Comparison of ENCODE assay signal across 22 cellular contexts in the genomic region with DNA sequence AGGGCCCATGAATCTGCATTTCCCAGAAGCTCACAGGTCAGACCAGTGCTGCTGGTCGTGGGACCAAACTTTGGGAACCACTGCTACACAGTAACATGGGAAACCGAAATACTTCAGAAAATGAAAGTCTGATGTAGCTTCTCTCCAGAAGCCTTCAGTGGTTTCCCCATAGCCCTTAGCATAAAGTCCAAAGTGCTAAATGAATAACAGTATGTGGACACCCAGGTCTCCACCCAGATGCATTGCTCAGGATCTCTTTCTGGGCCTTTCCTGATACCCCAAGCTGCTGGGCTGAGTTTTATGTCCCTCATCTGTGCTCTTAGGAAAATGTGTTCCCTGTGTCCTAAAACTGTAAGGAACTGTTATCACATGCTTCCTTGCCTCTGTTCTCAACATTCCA.
DNase-seq lines count a peak whose midpoint lies in the region; ATAC-seq, FAIRE-seq and TF ChIP-seq lines count a peak whose summit lies in the region.
"Had no signal": no experiment of that assay in that cellular context is flagged by ENCODE, and none has a peak within 500 bp of the region (broad histone marks: within the 10 kb centered on the region; RNA-seq: fewer than 3 reads in every experiment).

No MANE protein-coding gene starts in this region.

- peaks cover 4% of the 10 kb centered on the region; the same call in 1 of the 2 replicates for H3K36me3 ChIP-seq in RWPE2 (ENCODE audit: low read depth)
- no peaks in the 10 kb centered on the region for H3K36me3 ChIP-seq in aorta (ENCODE audit: control insufficient read depth in 1 of 2, insufficient read depth in 2 of 2, low read length in 1 of 2)
- H3K36me3 ChIP-seq: uterus had no signal

- no peak overlapping the region for H3K27ac ChIP-seq in right cardiac atrium (ENCODE audit: low read length)
- peak overlapping the region; percentile 95 for H3K27ac ChIP-seq in RWPE2 (ENCODE audit: poor library complexity, severe bottlenecking)
- H3K27ac ChIP-seq in aorta (ENCODE audit: low read depth in 1 of 2, low read length in 2 of 2): no peak overlapping the region
- H3K27ac ChIP-seq: uterus had no signal

- WGBS in right cardiac atrium: 80% methylated on average over 2 of the region's 2 CpGs
- WGBS in aorta, 2 donors: 85% methylated on average over 2 of the region's 2 CpGs

- ATAC-seq in right cardiac atrium (peak; percentile 12 to 19), left cardiac atrium (no peak), RWPE2 (ENCODE audit: low read depth) (no peak), left colon (peak; percentile 92), GM21381 (IDR thresholded peaks at IDR 0.05; ENCODE audit: unreplicated experiment) (no peak), aorta (ENCODE audit: low FRiP score) (no peak), GM19395 (IDR thresholded peaks at IDR 0.05; ENCODE audit: unreplicated experiment) (no peak)
- ATAC-seq: HCT116, sciatic nerve had no signal

- no peak for TF ChIP-seq CTCF in RWPE2 (IDR thresholded peaks at IDR 0.05; ENCODE audit: poor library complexity, severe bottlenecking)

- DNase-seq in right cardiac atrium (no peak), left cardiac atrium (no peak), RWPE2 (ENCODE audit: low spot score) (no peak), left colon (no peak), aorta (no peak), RCC 7860 (ENCODE audit: low spot score) (no peak)
- DNase-seq: activated CD4-positive, CD25-positive, alpha-beta regulatory T cell; CD4-positive, alpha-beta T cell; central memory CD4-positive, alpha-beta T cell; DMS79; effector CD8-positive, alpha-beta T cell; NCI-H1092; NCI-H526 treated with DMSO at 0.1 percent for 48 hours; nucleus accumbens; stimulated activated CD4-positive, alpha-beta T cell treated with anti-CD3 and anti-CD28 coated beads, Interleukin-2, amount 100 ng/mL, for 24 hours; SW 1271; uterus had no signal

- H3K27me3 ChIP-seq in right cardiac atrium (ENCODE audit: control insufficient read depth, insufficient read depth) (no peaks in the 10 kb centered on the region), RWPE2 (ENCODE audit: insufficient read depth, poor library complexity, severe bottlenecking) (no peaks in the 10 kb centered on the region), aorta (ENCODE audit: control insufficient read depth in 1 of 2, insufficient read depth in 2 of 2, low read length in 1 of 2) (no peaks in the 10 kb centered on the region)
- H3K27me3 ChIP-seq: uterus had no signal

- H3K4me1 ChIP-seq in right cardiac atrium (ENCODE audit: control insufficient read depth, insufficient read depth, low read length) (peaks cover 18% of the 10 kb centered on the region), RWPE2 (ENCODE audit: insufficient read depth, poor library complexity, severe bottlenecking) (peaks cover 98% of the 10 kb centered on the region), aorta (ENCODE audit: control insufficient read depth in 1 of 2, insufficient read depth in 2 of 2, low read length in 2 of 2) (peaks cover 2 to 8% of the 10 kb centered on the region in 2 donors)

- no peak for FAIRE-seq in RCC 7860 (lab: Jason Lieb, UNC)
- FAIRE-seq: K562 had no signal

- H3K4me3 ChIP-seq in right cardiac atrium (ENCODE audit: low read length) (no peak overlapping the region), RWPE2 (ENCODE audit: severe bottlenecking) (no peak overlapping the region), aorta (ENCODE audit: low read length in 2 of 2) (no peak overlapping the region)
- H3K4me3 ChIP-seq: K562, uterus had no signal

- no peaks in the 10 kb centered on the region for H3K9me3 ChIP-seq in right cardiac atrium (ENCODE audit: control insufficient read depth, low read length)
- H3K9me3 ChIP-seq in RWPE2 (ENCODE audit: severe bottlenecking): no peaks in the 10 kb centered on the region
- H3K9me3 ChIP-seq in aorta (ENCODE audit: control insufficient read depth, low read length): no peaks in the 10 kb centered on the region
- H3K9me3 ChIP-seq: uterus had no signal

- intact Hi-C loops in right cardiac atrium (cut with DNase I): no loop called here
- intact Hi-C loops in left cardiac atrium (cut with DNase I): loop anchor here in 1 of 2 donors (10.0 kb wide), 2 partner anchors 59 to 91 kb away; no protein-coding TSS in a partner anchor
- intact Hi-C loops in left colon (cut with DNase I, micrococcal nuclease): no loop called here
- intact Hi-C loops in aorta (cut with DNase I): no loop called here

Comparison
In these comparisons a context has a peak if more than half of its experiments do, and no peak if none do; other contexts are left out.
1. ATAC-seq: peak in right cardiac atrium (2 of 2) and left colon (single experiment); none in left cardiac atrium (0 of 2), RWPE2 (single experiment), GM21381 (single experiment), aorta (single experiment) and GM19395 (single experiment).